Comparison of ENCODE assay signal across 31 cellular contexts in the genomic region with DNA sequence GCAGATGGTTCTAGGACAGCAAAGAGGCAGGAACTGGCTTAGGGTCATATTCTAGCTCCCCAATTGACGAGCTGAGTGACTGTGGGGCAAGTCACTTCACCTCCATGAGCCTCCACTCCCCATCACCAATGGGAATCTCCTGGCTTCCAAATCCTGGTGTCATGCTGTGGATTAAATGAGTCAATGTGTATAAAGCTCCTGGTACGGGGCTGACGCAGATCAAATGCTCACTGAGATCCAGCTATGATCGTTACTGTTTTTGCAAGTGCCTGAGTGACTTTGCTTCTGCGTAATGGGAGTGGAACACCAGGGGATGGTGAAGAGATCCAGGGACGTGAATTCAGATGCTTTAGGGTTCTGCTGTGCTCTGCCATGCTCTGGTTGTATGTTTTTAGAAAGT. TPM values are rescaled to one million over a fixed set of nuclear protein-coding genes. Genes with fewer than 3 reads are reported as not detected.
"Had no signal": no experiment of that assay in that cellular context is flagged by ENCODE, and none has a peak within 500 bp of the region (broad histone marks: within the 10 kb centered on the region; RNA-seq: fewer than 3 reads in every experiment).

No MANE protein-coding gene starts in this region.

- DNase-seq: activated B cell treated with CpG ODN at 0.5 μM for 24 hours; activated CD4-positive, alpha-beta memory T cell treated with anti-CD3 and anti-CD28 coated beads, Interleukin-2, amount 10 ng/mL, durations not matched to agents 7 days and 5 days; activated CD4-positive, alpha-beta T cell treated with anti-CD3 and anti-CD28 coated beads for 36 hours; activated CD4-positive, alpha-beta T cell treated with anti-CD3 and anti-CD28 coated beads, Interleukin-2, amount 10 ng/mL, durations not matched to agents 7 days and 5 days; activated CD4-positive, alpha-beta T cell treated with anti-CD3 and anti-CD28 coated beads, Interleukin-2, amount 50 U/mL, for 4 hours; activated CD4-positive, CD25-positive, alpha-beta regulatory T cell treated with anti-CD3 and anti-CD28 coated beads, Interleukin-2, amount 50 U/mL, for 72 hours; activated CD8-positive, alpha-beta memory T cell treated with anti-CD3 and anti-CD28 coated beads, Interleukin-2, amount 50 U/mL, for 48 hours; activated gamma-delta T cell; activated naive CD4-positive, alpha-beta T cell; activated naive CD4-positive, alpha-beta T cell treated with anti-CD3 and anti-CD28 coated beads, Interleukin-2, amount 10 ng/mL, durations not matched to agents 7 days and 5 days; activated naive CD8-positive, alpha-beta T cell treated with anti-CD3 and anti-CD28 coated beads, Interleukin-2, amount 10 ng/mL, durations not matched to agents 7 days and 5 days; activated T-cell treated with anti-CD3 and anti-CD28 coated beads for 4 hours; activated T-cell treated with anti-CD3 and anti-CD28 coated beads, Interleukin-2, amount 50 U/mL, for 24 hours; activated T-cell treated with anti-CD3 and anti-CD28 coated beads, Interleukin-2, amount 50 U/mL, for 72 hours; body of pancreas; central memory CD4-positive, alpha-beta T cell; cerebellar nuclear complex; effector CD4-positive, alpha-beta T cell; effector memory CD8-positive, alpha-beta T cell; esophagus squamous epithelium; foreskin melanocyte; T-helper 1 cell; T-helper 17 cell; T1000; WERI-Rb-1 had no signal

- ATAC-seq: activated CD4-positive, alpha-beta T cell treated with anti-CD3 and anti-CD28 coated beads for 36 hours; activated naive CD4-positive, alpha-beta T cell treated with anti-CD3 and anti-CD28 coated beads, Interleukin-2, amount 50 U/mL, for 72 hours; activated T-cell treated with anti-CD3 and anti-CD28 coated beads, Interleukin-2, amount 50 U/mL, for 72 hours; body of pancreas; effector memory CD8-positive, alpha-beta T cell; gastroesophageal sphincter; T-helper 17 cell had no signal

- H3K27ac ChIP-seq: body of pancreas, coronary artery, epithelial cell of prostate, esophagus squamous epithelium, gastroesophageal sphincter, WERI-Rb-1 had no signal

RNA-seq across cellular contexts. Expression of gene SEC14L5, which starts 2.4 kb away (rescaled TPM):
- total RNA-seq: activated B cell treated with CpG ODN at 0.5 μM for 24 hours; activated CD4-positive, alpha-beta T cell treated with anti-CD3 and anti-CD28 coated beads, Interleukin-2, amount 10 ng/mL, durations not matched to agents 7 days and 5 days; endothelial cell of umbilical vein; glomerular endothelial cell had no signal

RNA-seq across cellular contexts. Expression of gene PPL, which starts 23.6 kb away (rescaled TPM):
- total RNA-seq: activated CD4-positive, alpha-beta T cell treated with anti-CD3 and anti-CD28 coated beads for 36 hours; activated CD4-positive, alpha-beta T cell treated with anti-CD3 and anti-CD28 coated beads, Interleukin-2, amount 10 ng/mL, durations not matched to agents 7 days and 5 days; activated naive CD4-positive, alpha-beta T cell treated with anti-CD3 and anti-CD28 coated beads, Interleukin-2, amount 50 U/mL, for 72 hours; activated naive CD8-positive, alpha-beta T cell treated with anti-CD3 and anti-CD28 coated beads, Interleukin-2, amount 10 ng/mL, durations not matched to agents 7 days and 5 days; T-helper 17 cell had no signal
